ENCODE assay signal across 10 cellular contexts in the genomic region with DNA sequence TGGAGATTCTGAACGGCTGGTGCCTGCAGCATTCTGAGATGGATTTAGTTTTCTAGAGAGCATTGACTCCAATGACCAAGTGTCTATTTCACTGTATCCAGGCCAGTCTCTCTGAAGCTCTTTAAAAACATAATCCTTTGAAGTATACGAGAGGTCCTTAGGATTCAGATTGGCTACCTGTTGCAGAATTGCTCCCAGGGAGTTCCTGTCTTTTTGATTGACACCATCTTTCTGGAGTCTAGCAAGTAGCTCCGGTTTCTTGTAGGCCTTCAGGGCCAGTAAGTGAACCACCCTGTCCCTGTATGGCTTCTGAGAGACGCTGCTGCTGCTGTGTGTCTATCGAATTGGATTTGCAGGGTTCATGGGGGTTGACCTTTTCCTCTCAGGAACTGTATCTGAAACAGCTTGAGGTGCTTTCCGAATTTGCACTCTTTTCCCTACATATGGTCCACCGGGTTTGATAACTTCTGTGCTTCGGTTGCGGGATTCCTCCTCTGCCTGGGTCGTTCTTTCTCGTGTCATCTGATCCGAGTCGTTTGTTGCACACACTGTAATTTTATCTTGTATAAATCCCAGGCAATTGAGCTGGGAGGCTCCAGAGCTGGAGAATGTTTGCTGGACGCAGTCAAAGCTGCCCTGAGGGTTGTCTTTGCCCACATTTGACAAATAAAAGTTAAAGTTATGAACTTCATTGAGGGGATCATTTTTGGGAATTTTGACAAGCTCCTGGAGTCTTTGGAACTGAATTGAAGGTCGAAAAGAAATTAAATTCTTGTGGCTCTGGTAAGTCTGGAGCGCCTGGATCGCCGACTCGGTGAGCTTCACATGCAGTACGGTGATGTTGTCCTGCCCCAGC. TPM values are rescaled to one million over a fixed set of nuclear protein-coding genes. Genes with fewer than 3 reads are reported as not detected.
DNase-seq lines count a peak whose midpoint lies in the region; ATAC-seq and TF ChIP-seq lines count a peak whose summit lies in the region.
"Not testable (repeated sequence)": the region's sequence is repeated elsewhere in the genome, so short reads cannot be mapped to it uniquely, and the experiment has no call there.
"Had no signal": no experiment of that assay in that cellular context is flagged by ENCODE, and none has a peak within 500 bp of the region (broad histone marks: within the 10 kb centered on the region; RNA-seq: fewer than 3 reads in every experiment).

No MANE protein-coding gene starts in this region.

- ATAC-seq in right cardiac atrium; naive B cell (ENCODE audit: low read depth in 2 of 2): not testable (repeated sequence)
- peak; percentile 40 to 62 for ATAC-seq in gastrocnemius medialis

- 74 to 80% methylated on average over 19 to 20 of the region's 20 CpGs for WGBS in endodermal cell (ENCODE audit: insufficient coverage in 1 of 2, insufficient read length in 1 of 2), 2 experiments
- WGBS in right cardiac atrium: 45% methylated on average over 20 of the region's 20 CpGs
- 45% methylated on average over 20 of the region's 20 CpGs for WGBS in urinary bladder

- H3K4me2 ChIP-seq in DOHH2 (ENCODE audit: low read length) (peak overlapping the region; percentile 49), MM.1S (ENCODE audit: low read depth, low read length) (peak overlapping the region; percentile 23; the same call in 1 of the 2 replicates)

- intact Hi-C loops in activated naive CD4-positive, alpha-beta T cell treated with anti-CD3 and anti-CD28 coated beads for 36 hours (cut with micrococcal nuclease); right cardiac atrium (cut with DNase I): not testable (repeated sequence)
- intact Hi-C loops in gastrocnemius medialis (cut with DNase I; ENCODE audit: low total_unique reads): loop anchor here (1.0 kb wide), 1 partner anchor 28 kb away; no protein-coding TSS in a partner anchor

- not testable (repeated sequence) for H4K20me1 ChIP-seq in DOHH2 (ENCODE audit: control insufficient read depth, insufficient read depth, low read depth, low read length); MM.1S (ENCODE audit: insufficient read depth, low read length)

- H3K36me3 ChIP-seq in DOHH2 (ENCODE audit: control insufficient read depth, low read length); MM.1S (replicated peaks; ENCODE audit: insufficient read depth, low read length); endodermal cell (ENCODE audit: control insufficient read depth, insufficient read depth, low read length); gastrocnemius medialis; urinary bladder (ENCODE audit: insufficient read depth): not testable (repeated sequence)

- not testable (repeated sequence) for H3K9me3 Mint-ChIP-seq in activated naive CD4-positive, alpha-beta T cell treated with anti-CD3 and anti-CD28 coated beads for 36 hours; endodermal cell; naive B cell

- not testable (repeated sequence) for H3F3A ChIP-seq in DOHH2 (ENCODE audit: control insufficient read depth, insufficient read depth); MM.1S (ENCODE audit: insufficient read depth, low read length)

- H3K9me2 ChIP-seq in DOHH2 (replicated peaks; ENCODE audit: control insufficient read depth, low read length); MM.1S (replicated peaks; ENCODE audit: insufficient read depth, low read length): not testable (repeated sequence)

- not testable (repeated sequence) for H3K9me3 ChIP-seq in DOHH2 (ENCODE audit: control insufficient read depth, insufficient read depth, low read length); MM.1S (replicated peaks; ENCODE audit: insufficient read depth, low read length); endodermal cell (ENCODE audit: control insufficient read depth, low read length); right cardiac atrium (ENCODE audit: control insufficient read depth, low read length); gastrocnemius medialis

- H3K27ac Mint-ChIP-seq in activated naive CD4-positive, alpha-beta T cell treated with anti-CD3 and anti-CD28 coated beads for 36 hours; endodermal cell: not testable (repeated sequence)
- H3K27ac Mint-ChIP-seq in naive B cell: peak overlapping the region in 5 of 6 donors; percentile 58 to 94 (median 81)

- TF ChIP-seq POLR2A in gastrocnemius medialis (IDR thresholded peaks at IDR 0.05): peak in 1 of 2 donors; percentile 12

- H3K4me1 Mint-ChIP-seq in activated naive CD4-positive, alpha-beta T cell treated with anti-CD3 and anti-CD28 coated beads for 36 hours (ENCODE audit: low read depth): peaks cover 13% of the 10 kb centered on the region
- H3K4me1 Mint-ChIP-seq in endodermal cell: peaks cover 15% of the 10 kb centered on the region
- H3K4me1 Mint-ChIP-seq in naive B cell: peaks cover 45 to 61% (median 53%) of the 10 kb centered on the region in 3 donors

- H3K79me2 ChIP-seq in DOHH2 (ENCODE audit: control insufficient read depth, low read length); MM.1S (ENCODE audit: low read length): not testable (repeated sequence)

- H3K27me3 ChIP-seq in DOHH2 (ENCODE audit: control insufficient read depth, low read length) (peaks cover 14% of the 10 kb centered on the region), MM.1S (replicated peaks; ENCODE audit: insufficient read depth, low read length) (peaks cover 95% of the 10 kb centered on the region), endodermal cell (ENCODE audit: control insufficient read depth, insufficient read depth, low read length, poor library complexity, severe bottlenecking) (peaks cover 64% of the 10 kb centered on the region)
- H3K27me3 ChIP-seq in right cardiac atrium (ENCODE audit: control insufficient read depth, insufficient read depth); gastrocnemius medialis: not testable (repeated sequence)

- H3K27ac ChIP-seq in DOHH2 (ENCODE audit: low read depth, low read length); MM.1S (ENCODE audit: low read length); endodermal cell (ENCODE audit: low read depth, low read length); urinary bladder (ENCODE audit: low read depth): not testable (repeated sequence)
- H3K27ac ChIP-seq in right cardiac atrium (ENCODE audit: low read length) (peak overlapping the region; percentile 86), gastrocnemius medialis (peak overlapping the region; percentile 32 to 71 (median 60))

- H3K4me3 ChIP-seq in DOHH2 (ENCODE audit: low read length) (peak overlapping the region; percentile 8), right cardiac atrium (ENCODE audit: low read length) (peak overlapping the region; percentile 86), gastrocnemius medialis (peak overlapping the region; percentile 56 to 64 (median 58)), urinary bladder (ENCODE audit: low read depth, low read length) (peak overlapping the region; percentile 42)
- H3K4me3 ChIP-seq in MM.1S (ENCODE audit: low read length); endodermal cell (ENCODE audit: low read length): not testable (repeated sequence)

- H3K4me3 Mint-ChIP-seq in activated naive CD4-positive, alpha-beta T cell treated with anti-CD3 and anti-CD28 coated beads for 36 hours: peak overlapping the region; percentile 17
- peak overlapping the region; percentile 55 for H3K4me3 Mint-ChIP-seq in endodermal cell
- peak overlapping the region; percentile 68 to 91 (median 86) for H3K4me3 Mint-ChIP-seq in naive B cell

- not testable (repeated sequence) for DNase-seq in MM.1S; activated naive CD4-positive, alpha-beta T cell treated with anti-CD3 and anti-CD28 coated beads for 36 hours; endodermal cell; right cardiac atrium; naive B cell; gastrocnemius medialis

- H3K9ac ChIP-seq in MM.1S (ENCODE audit: low read length); endodermal cell (ENCODE audit: extremely low read depth, low read length, poor library complexity, severe bottlenecking): not testable (repeated sequence)

- CTCF ChIA-PET in activated naive CD4-positive, alpha-beta T cell treated with anti-CD3 and anti-CD28 coated beads for 36 hours (lab: Charles Lee): not testable (repeated sequence)

- peaks cover 63% of the 10 kb centered on the region for H3K27me3 Mint-ChIP-seq in activated naive CD4-positive, alpha-beta T cell treated with anti-CD3 and anti-CD28 coated beads for 36 hours (ENCODE audit: low read depth)
- H3K27me3 Mint-ChIP-seq in endodermal cell (ENCODE audit: insufficient read depth): peaks cover 56% of the 10 kb centered on the region
- H3K27me3 Mint-ChIP-seq in naive B cell: not testable (repeated sequence)

- not testable (repeated sequence) for TF ChIP-seq CTCF in DOHH2 (IDR thresholded peaks at IDR 0.05; ENCODE audit: low read depth, low read length, poor library complexity, severe bottlenecking); MM.1S (IDR thresholded peaks at IDR 0.05; ENCODE audit: low read length); endodermal cell (conservative IDR thresholded peaks at IDR 0.05); gastrocnemius medialis (IDR thresholded peaks at IDR 0.05 in 4 of 5, conservative IDR thresholded peaks at IDR 0.05 in 1 of 5)

- in situ Hi-C loops in gastrocnemius medialis (cut with MboI; ENCODE audit: low sequenced_read_pairs in 4 of 4): loop anchor here in 1 of 4 donors (25.0 kb wide), 1 partner anchor 810 kb away; no protein-coding TSS in a partner anchor

- H3K4me1 ChIP-seq in DOHH2 (ENCODE audit: control insufficient read depth, low read length) (peaks cover 61% of the 10 kb centered on the region), MM.1S (ENCODE audit: low read length) (peaks cover 17% of the 10 kb centered on the region), gastrocnemius medialis (peaks cover 10 to 32% of the 10 kb centered on the region in 2 donors)
- not testable (repeated sequence) for H3K4me1 ChIP-seq in endodermal cell (ENCODE audit: control insufficient read depth, insufficient read depth, low read length); right cardiac atrium (ENCODE audit: control insufficient read depth, insufficient read depth, low read length); urinary bladder (ENCODE audit: insufficient read depth)

- H3K36me3 Mint-ChIP-seq in activated naive CD4-positive, alpha-beta T cell treated with anti-CD3 and anti-CD28 coated beads for 36 hours (ENCODE audit: low read depth); endodermal cell (ENCODE audit: low read depth); naive B cell: not testable (repeated sequence)

- not testable (repeated sequence) for H2AFZ ChIP-seq in MM.1S (ENCODE audit: low read length)

RNA-seq across cellular contexts. Expression of a gene that starts 3.6 kb away (rescaled TPM):
- not detected for total RNA-seq in activated naive CD4-positive, alpha-beta T cell treated with anti-CD3 and anti-CD28 coated beads for 36 hours
- total RNA-seq in endodermal cell (1 to 10 TPM; 1.7 TPM), right cardiac atrium (1 to 10 TPM in 3 of 4 donors, under 1 TPM in 1; 0.64 to 3.4 (median 1.8) TPM), gastrocnemius medialis (under 1 TPM in 2 of 4 donors, not detected in 2; 0.58 to 0.82 TPM), urinary bladder (1.6 TPM)
- polyA plus RNA-seq in endodermal cell (2013, experiment 1 of 2): 0.75 TPM
- polyA plus RNA-seq in endodermal cell (2013, experiment 2 of 2): 0.33 TPM
- polyA plus RNA-seq in right cardiac atrium (1.1 TPM), naive B cell (ENCODE audit: low read depth in 6 of 6) (10 to 100 TPM in 4 of 6 donors, 1 to 10 TPM in 2; 4.1 to 19.4 (median 11.6) TPM), urinary bladder (2.7 TPM)
- total RNA-seq: activated CD8-positive, alpha-beta T cell treated with anti-CD3 and anti-CD28 coated beads, Interleukin-2, amount 10 ng/mL, durations not matched to agents 7 days and 5 days; activated T-helper 2 cell treated with anti-CD3 and anti-CD28 coated beads, Interferon-gamma antibody, Interleukin-2, Interleukin-4, amounts not matched to agents 10 μg/mL and 5 μg/mL and 100 μg/mL, durations not matched to agents 14 hours and 24 hours and 36 hours had no signal

Comparison
In these comparisons a context has a peak if more than half of its experiments do, and no peak if none do; other contexts are left out.
1. H3K4me3 Mint-ChIP-seq: peak in every context shown above with its lines; median percentile 86 in naive B cell; 55 in endodermal cell; 17 in activated naive CD4-positive, alpha-beta T cell treated with anti-CD3 and anti-CD28 coated beads for 36 hours.